In the genomic region with DNA sequence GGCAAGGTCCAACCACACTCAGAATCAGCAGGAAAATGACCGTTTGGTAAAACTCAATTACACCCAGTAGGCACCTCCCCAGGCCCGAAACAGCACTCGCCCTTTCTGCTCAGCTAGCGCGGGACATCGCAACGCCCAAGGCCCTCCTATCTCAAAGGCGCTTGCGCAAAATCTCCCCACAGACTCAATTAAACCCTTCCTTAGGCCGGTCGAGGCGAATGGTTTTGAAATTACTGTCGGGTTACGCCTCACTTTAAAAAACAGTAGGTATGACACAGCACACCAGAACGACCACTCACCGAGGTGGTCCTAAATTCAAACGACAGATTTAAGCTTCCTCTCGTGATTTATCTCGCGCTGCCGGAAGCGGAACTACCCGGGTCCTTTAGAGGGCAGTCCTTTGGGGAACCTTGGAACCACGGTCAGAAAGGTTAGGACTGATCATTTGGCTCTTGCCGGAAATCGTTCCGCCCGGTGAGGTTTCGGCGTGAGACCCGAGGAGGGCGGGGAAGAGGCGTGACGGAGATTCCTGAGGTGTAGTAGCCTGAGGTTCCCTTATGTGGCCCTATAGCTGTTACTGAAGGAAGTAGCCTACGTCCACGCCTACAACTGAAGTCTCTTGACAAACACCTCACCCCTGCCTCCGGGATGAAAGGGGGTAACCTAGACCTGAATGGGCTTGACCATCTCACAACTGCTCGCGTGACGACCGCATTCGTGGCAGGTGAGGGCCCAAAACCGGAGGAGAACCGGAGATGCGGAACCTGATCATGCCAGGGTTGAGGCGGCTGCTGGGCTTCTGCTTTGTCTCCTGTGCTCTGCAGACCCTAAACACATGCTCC, we compare ENCODE assay signal across 1 cellular context.
TF ChIP-seq lines count a peak whose summit lies in the region.

Gene GIN1, minus strand, starts transcription at position 374 of the 842 bp plus-strand sequence. CDS start 11,431 bp downstream, outside the sequence.
Gene PPIP5K2, plus strand, starts transcription at position 537 of the 842 bp plus-strand sequence. CDS start 9,289 bp downstream, outside the sequence.

TF ChIP-seq in HepG2, 621 proteins besides CTCF, POLR2A, EP300 and RAD21 (continued from another document and continues in another):
- TF ChIP-seq GABPB1 (CRISPR knock-in tag; IDR thresholded peaks at IDR 0.05) (peak; percentile 99), MTF2 (CRISPR knock-in tag; IDR thresholded peaks at IDR 0.05; ENCODE audit: borderline replicate concordance) (no peak), ZNF382 (CRISPR knock-in tag; IDR thresholded peaks at IDR 0.05; ENCODE audit: borderline replicate concordance) (no peak), CEBPG (CRISPR knock-in tag; IDR thresholded peaks at IDR 0.05) (peak; percentile 73), JUN (CRISPR knock-in tag; IDR thresholded peaks at IDR 0.05) (no peak), ZNF777 (CRISPR knock-in tag; IDR thresholded peaks at IDR 0.05) (0 out of 2 replicates have a peak, but pooled peaks have one; percentile 39), ZNF574 (CRISPR knock-in tag; IDR thresholded peaks at IDR 0.05) (peak; percentile 96), MAFK (conservative IDR thresholded peaks at IDR 0.05 in 1 of 2, IDR thresholded peaks at IDR 0.05 in 1 of 2; ENCODE audit: low read length in 2 of 2) (0 out of 4 replicates have a peak, but pooled peaks of 1 of the 2 experiments have one; percentile 3), FOXP4 (CRISPR knock-in tag; IDR thresholded peaks at IDR 0.05) (peak; percentile 78), ZNF780A (CRISPR knock-in tag; IDR thresholded peaks at IDR 0.05) (0 out of 2 replicates have a peak, but pooled peaks have one; percentile 73), ZNF589 (CRISPR knock-in tag; conservative IDR thresholded peaks at IDR 0.05) (peak; percentile 92), PHF8 (CRISPR knock-in tag; IDR thresholded peaks at IDR 0.05) (peak; percentile 89), ZIK1 (CRISPR knock-in tag; IDR thresholded peaks at IDR 0.05; ENCODE audit: borderline replicate concordance, low read depth) (peak; percentile 38; the same call in 1 of the 2 replicates), IRF2 (CRISPR knock-in tag; IDR thresholded peaks at IDR 0.05) (peak; percentile 95; the same call in 1 of the 2 replicates), YEATS4 (CRISPR knock-in tag; IDR thresholded peaks at IDR 0.05; ENCODE audit: borderline replicate concordance) (peak; percentile 97), ZNF232 (CRISPR knock-in tag; IDR thresholded peaks at IDR 0.05; ENCODE audit: borderline replicate concordance) (no peak; the same call in 1 of the 2 replicates), ZNF557 (CRISPR knock-in tag; IDR thresholded peaks at IDR 0.05) (peak; percentile 55), ZSCAN30 (CRISPR knock-in tag; IDR thresholded peaks at IDR 0.05) (no peak; the same call in 1 of the 2 replicates), ATF5 (CRISPR knock-in tag; IDR thresholded peaks at IDR 0.05; ENCODE audit: low read depth) (no peak), ZNF547 (CRISPR knock-in tag; IDR thresholded peaks at IDR 0.05) (peak; percentile 84; the same call in 1 of the 2 replicates), ZNF326 (CRISPR knock-in tag; IDR thresholded peaks at IDR 0.05; ENCODE audit: borderline replicate concordance) (no peak), HCFC1 (IDR thresholded peaks at IDR 0.05; ENCODE audit: low read depth, low read length) (peak; percentile 76), NFE2L2 (IDR thresholded peaks at IDR 0.05; ENCODE audit: low read length) (peak; percentile 27; the same call in 1 of the 2 replicates), CAMTA2 (CRISPR knock-in tag; IDR thresholded peaks at IDR 0.05; ENCODE audit: borderline replicate concordance) (no peak), TBX2 (CRISPR knock-in tag; IDR thresholded peaks at IDR 0.05; ENCODE audit: borderline replicate concordance) (peak; percentile 32; the same call in 1 of the 2 replicates), MIER2 (CRISPR knock-in tag; IDR thresholded peaks at IDR 0.05) (peak; percentile 46; the same call in 1 of the 2 replicates), ZNF17 (CRISPR knock-in tag; IDR thresholded peaks at IDR 0.05) (no peak), ZSCAN31 (CRISPR knock-in tag; IDR thresholded peaks at IDR 0.05; ENCODE audit: low read depth) (peak; percentile 35; the same call in 1 of the 2 replicates), ZBTB37 (CRISPR knock-in tag; IDR thresholded peaks at IDR 0.05) (no peak), ZNF44 (CRISPR knock-in tag; IDR thresholded peaks at IDR 0.05) (peak; percentile 76; the same call in 1 of the 2 replicates), FOXA3 (CRISPR knock-in tag; IDR thresholded peaks at IDR 0.05) (peak; percentile 76), KDM5B (CRISPR knock-in tag; IDR thresholded peaks at IDR 0.05; ENCODE audit: borderline replicate concordance) (peak; percentile 75; the same call in 1 of the 2 replicates), IKZF1 (IDR thresholded peaks at IDR 0.05) (no peak), ZNF724P (CRISPR knock-in tag; IDR thresholded peaks at IDR 0.05; ENCODE audit: borderline replicate concordance) (peak; percentile 75; the same call in 1 of the 2 replicates), PHF21A (CRISPR knock-in tag; IDR thresholded peaks at IDR 0.05) (peak; percentile 96), SSRP1 (CRISPR knock-in tag; IDR thresholded peaks at IDR 0.05) (no peak), RNF2 (conservative IDR thresholded peaks at IDR 0.05; ENCODE audit: low read depth) (no peak), ZNF616 (CRISPR knock-in tag; IDR thresholded peaks at IDR 0.05; ENCODE audit: low read depth) (no peak), KLF15 (CRISPR knock-in tag; IDR thresholded peaks at IDR 0.05; ENCODE audit: borderline replicate concordance) (0 out of 2 replicates have a peak, but pooled peaks have one; percentile 20), PTBP1 (IDR thresholded peaks at IDR 0.05; ENCODE audit: low read depth, low read length, poor library complexity, severe bottlenecking) (no peak), ZNF20 (CRISPR knock-in tag; IDR thresholded peaks at IDR 0.05) (no peak), ZKSCAN1 (IDR thresholded peaks at IDR 0.05; ENCODE audit: low read length) (peak; percentile 97), ZNF280D (CRISPR knock-in tag; IDR thresholded peaks at IDR 0.05) (peak; percentile 77; the same call in 1 of the 2 replicates), ATF7-NPFF (CRISPR knock-in tag; IDR thresholded peaks at IDR 0.05; ENCODE audit: low read depth) (peak; percentile 28; the same call in 1 of the 2 replicates), HHEX (CRISPR knock-in tag; IDR thresholded peaks at IDR 0.05) (no peak), ASH2L (IDR thresholded peaks at IDR 0.05; ENCODE audit: insufficient read length, low read depth, low read length) (peak; percentile 98), JUND (CRISPR knock-in tag; IDR thresholded peaks at IDR 0.05) (peak; percentile 43), ZNF766 (CRISPR knock-in tag; IDR thresholded peaks at IDR 0.05; ENCODE audit: borderline replicate concordance) (peak; percentile 88; the same call in 1 of the 2 replicates), SPEN (CRISPR knock-in tag; IDR thresholded peaks at IDR 0.05; ENCODE audit: low read depth) (peak; percentile 88), TEAD3 (CRISPR knock-in tag; optimal IDR thresholded peaks at IDR 0.05; ENCODE audit: borderline replicate concordance) (peak; percentile 72), RBM39 (IDR thresholded peaks at IDR 0.05; ENCODE audit: low read depth, low read length, poor library complexity, severe bottlenecking) (peak; percentile 67), GFI1 (CRISPR knock-in tag; IDR thresholded peaks at IDR 0.05; ENCODE audit: borderline replicate concordance) (0 out of 2 replicates have a peak, but pooled peaks have one; percentile 63), CEBPB (IDR thresholded peaks at IDR 0.05; ENCODE audit: borderline replicate concordance, low read depth, low read length) (peak; percentile 78), ZNF10 (CRISPR knock-in tag; IDR thresholded peaks at IDR 0.05; ENCODE audit: borderline replicate concordance, low read depth) (no peak), ZFX (CRISPR knock-in tag; IDR thresholded peaks at IDR 0.05; ENCODE audit: low read depth) (peak; percentile 75), NCOA5 (CRISPR knock-in tag; IDR thresholded peaks at IDR 0.05) (no peak)
- TF ChIP-seq, protein P1, sequence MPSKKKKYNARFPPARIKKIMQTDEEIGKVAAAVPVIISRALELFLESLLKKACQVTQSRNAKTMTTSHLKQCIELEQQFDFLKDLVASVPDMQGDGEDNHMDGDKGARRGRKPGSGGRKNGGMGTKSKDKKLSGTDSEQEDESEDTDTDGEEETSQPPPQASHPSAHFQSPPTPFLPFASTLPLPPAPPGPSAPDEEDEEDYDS (CRISPR knock-in tag; IDR thresholded peaks at IDR 0.05), result peak; percentile 65; the same call in 1 of the 2 replicates
- TF ChIP-seq, protein P2, sequence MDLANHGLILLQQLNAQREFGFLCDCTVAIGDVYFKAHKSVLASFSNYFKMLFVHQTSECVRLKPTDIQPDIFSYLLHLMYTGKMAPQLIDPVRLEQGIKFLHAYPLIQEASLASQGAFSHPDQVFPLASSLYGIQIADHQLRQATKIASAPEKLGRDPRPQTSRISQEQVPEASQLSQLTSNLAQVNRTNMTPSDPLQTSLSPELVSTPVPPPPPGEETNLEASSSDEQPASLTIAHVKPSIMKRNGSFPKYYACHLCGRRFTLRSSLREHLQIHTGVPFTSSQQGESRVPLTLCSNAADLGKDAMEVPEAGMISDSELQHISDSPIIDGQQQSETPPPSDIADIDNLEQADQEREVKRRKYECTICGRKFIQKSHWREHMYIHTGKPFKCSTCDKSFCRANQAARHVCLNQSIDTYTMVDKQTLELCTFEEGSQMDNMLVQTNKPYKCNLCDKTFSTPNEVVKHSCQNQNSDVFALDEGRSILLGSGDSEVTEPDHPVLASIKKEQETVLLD (CRISPR knock-in tag; IDR thresholded peaks at IDR 0.05; ENCODE audit: low read depth), result peak; percentile 78
